Comparison of ENCODE assay signal across 8 cellular contexts in the genomic region with DNA sequence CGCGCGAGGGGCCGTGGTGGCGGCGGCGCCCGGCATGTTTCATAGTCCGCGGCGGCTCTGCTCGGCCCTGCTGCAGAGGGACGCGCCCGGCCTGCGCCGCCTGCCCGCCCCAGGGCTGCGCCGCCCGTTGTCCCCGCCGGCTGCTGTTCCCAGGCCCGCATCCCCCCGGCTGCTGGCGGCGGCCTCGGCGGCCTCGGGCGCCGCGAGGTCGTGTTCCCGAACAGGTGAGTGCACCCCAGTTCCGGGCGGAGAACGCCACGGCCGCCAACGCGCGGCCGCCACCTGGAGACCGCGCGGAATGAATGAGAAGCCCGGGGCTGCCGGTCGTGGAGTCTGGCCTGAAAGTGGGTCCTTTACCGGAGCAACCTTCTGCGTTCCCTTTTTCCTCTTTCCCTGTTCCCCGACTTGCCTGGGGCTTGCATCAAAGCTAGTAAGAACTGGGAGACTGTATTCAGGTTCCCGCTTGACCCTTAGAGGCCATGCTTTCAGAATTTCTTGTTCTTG. TPM values are rescaled to one million over a fixed set of nuclear protein-coding genes. Genes with fewer than 3 reads are reported as not detected.
DNase-seq lines count a peak whose midpoint lies in the region; ATAC-seq, FAIRE-seq and TF ChIP-seq lines count a peak whose summit lies in the region.

No MANE protein-coding gene starts in this region.

- no peaks in the 10 kb centered on the region for H3K27me3 ChIP-seq in A673 (replicated peaks; ENCODE audit: insufficient read depth, low read depth, low read length, poor library complexity)
- no peaks in the 10 kb centered on the region for H3K27me3 ChIP-seq in iPS-15b (ENCODE audit: control insufficient read depth, insufficient read depth, low read length)
- H3K27me3 ChIP-seq in skeletal muscle tissue (ENCODE audit: control insufficient read depth in 3 of 3, insufficient read depth in 3 of 3, low read length in 3 of 3), result no peaks in the 10 kb centered on the region

- H3K4me3 ChIP-seq in A673 (ENCODE audit: low read depth, low read length, poor library complexity, severe bottlenecking), result peak overlapping the region; percentile 81
- peak overlapping the region; percentile 80 for H3K4me3 ChIP-seq in iPS-15b (ENCODE audit: low read depth, low read length)
- peak overlapping the region; percentile 76 to 88 (median 82) for H3K4me3 ChIP-seq in skeletal muscle tissue (ENCODE audit: low read length in 3 of 3)

- H3K4me1 ChIP-seq in A673 (ENCODE audit: insufficient read depth, low read length, poor library complexity, severe bottlenecking), result peaks cover 44% of the 10 kb centered on the region
- peaks cover 39% of the 10 kb centered on the region for H3K4me1 ChIP-seq in iPS-15b (ENCODE audit: control insufficient read depth, insufficient read depth, low read length)
- H3K4me1 ChIP-seq in skeletal muscle tissue (ENCODE audit: control insufficient read depth in 3 of 3, insufficient read depth in 3 of 3, low read length in 3 of 3), result peaks cover 16 to 34% (median 30%) of the 10 kb centered on the region in 3 donors

- no peak for FAIRE-seq in GM18507 (lab: Jason Lieb, UNC)

- TF ChIP-seq CTCF in A673 (conservative IDR thresholded peaks at IDR 0.05; ENCODE audit: low read depth, low read length), result no peak

- peak; percentile 45 for DNase-seq in A673 (ENCODE audit: low spot score)
- peak; percentile 9 for DNase-seq in GM18507 (ENCODE audit: extremely low spot score, insufficient read length, low read depth)
- DNase-seq in RPMI7951 (ENCODE audit: low read depth), result peak; percentile 29
- DNase-seq in hepatic stellate cell (ENCODE audit: low spot score), result no peak

- no peaks in the 10 kb centered on the region for H3K36me3 ChIP-seq in A673 (ENCODE audit: insufficient read depth, low read length, poor library complexity, severe bottlenecking)
- H3K36me3 ChIP-seq in iPS-15b (ENCODE audit: control insufficient read depth, insufficient read depth, low read length), result no peaks in the 10 kb centered on the region
- no peaks in the 10 kb centered on the region for H3K36me3 ChIP-seq in skeletal muscle tissue (ENCODE audit: control insufficient read depth in 3 of 3, insufficient read depth in 3 of 3, low read length in 3 of 3)

- POLR2A ChIA-PET in A673 (lab: Charles Lee; ENCODE audit: low non-redundant PET), result interaction anchor here (0.6 kb wide), 1 partner anchor 285 kb away, joined by 5 read pairs; a partner anchor contains a TSS

- intact Hi-C loops in A673 (cut with micrococcal nuclease; ENCODE audit: unreplicated experiment), result no loop called here

- CTCF ChIA-PET in A673 (lab: Charles Lee), result interaction anchor here (0.6 kb wide), 2 partner anchors 15 to 24 kb away, joined by 3 read pairs; no protein-coding TSS in a partner anchor

- BruUV-seq in A673 (replicated peaks; lab: Mats Ljungman, UMichigan), result no TSS peak

- H3K9me3 ChIP-seq in A673 (ENCODE audit: low read depth, low read length, poor library complexity, severe bottlenecking), result no peaks in the 10 kb centered on the region
- H3K9me3 ChIP-seq in iPS-15b (ENCODE audit: control insufficient read depth, insufficient read depth, low read length), result no peaks in the 10 kb centered on the region
- no peaks in the 10 kb centered on the region for H3K9me3 ChIP-seq in skeletal muscle tissue (ENCODE audit: control insufficient read depth in 3 of 3, low read length in 3 of 3)

- H3K9ac ChIP-seq in iPS-15b (ENCODE audit: low read depth, low read length) (peak overlapping the region; percentile 95), skeletal muscle tissue (ENCODE audit: low read depth in 1 of 3, low read length in 3 of 3) (peak overlapping the region; percentile 87 to 96 (median 91))

- H3K27ac ChIP-seq in A673 (ENCODE audit: low read depth, low read length, poor library complexity, severe bottlenecking), result peak overlapping the region; percentile 96
- H3K27ac ChIP-seq in angular gyrus (ENCODE audit: low read depth, low read length), result peak overlapping the region; percentile 89
- H3K27ac ChIP-seq in skeletal muscle tissue (ENCODE audit: low read depth, low read length), result peak overlapping the region; percentile 98

- peak; percentile 41 for ATAC-seq in HG03039 (IDR thresholded peaks at IDR 0.05; ENCODE audit: unreplicated experiment)

RNA-seq across cellular contexts. Expression of a gene that starts 0.4 kb away (rescaled TPM):
- total RNA-seq in A673 (2021) (20.5 and 27.6 TPM in 2 replicates), skeletal muscle tissue (7.8 TPM)
- 13.5 and 16.1 TPM in 2 replicates for total RNA-seq in RPMI7951 (2014; rRNA removed; shearing (Covaris generic))
